ENCODE assay signal across 20 cellular contexts in the genomic region with DNA sequence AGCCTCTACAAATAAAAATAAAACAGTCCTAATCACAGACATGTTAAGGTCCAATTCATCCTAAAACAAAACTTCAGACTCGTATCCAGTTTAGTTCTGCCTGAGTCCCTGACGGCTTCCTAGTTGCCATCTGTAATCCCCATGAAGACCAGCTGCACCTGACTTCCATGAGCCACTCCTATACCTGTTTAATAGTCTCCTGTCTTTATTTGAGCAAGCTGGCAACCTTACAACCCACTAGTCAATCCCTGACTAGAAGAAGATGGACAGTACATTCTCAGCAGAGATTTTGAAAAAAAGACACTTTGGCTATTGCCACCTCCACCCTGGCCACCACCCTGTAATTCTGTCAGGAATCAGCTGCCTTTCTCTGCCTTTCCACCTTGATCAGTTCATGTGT.
DNase-seq lines count a peak whose midpoint lies in the region; ATAC-seq and FAIRE-seq lines count a peak whose summit lies in the region.
"Had no signal": no experiment of that assay in that cellular context is flagged by ENCODE, and none has a peak within 500 bp of the region (broad histone marks: within the 10 kb centered on the region; RNA-seq: fewer than 3 reads in every experiment).

No MANE protein-coding gene starts in this region.

- H3K9ac ChIP-seq in trophoblast cell (ENCODE audit: low read length): no peak overlapping the region
- H3K9ac ChIP-seq: BLaER1 treated with 17β-estradiol and CSF1 and Interleukin-3, amounts not matched to agents 10 nM and 100 nM had no signal

- H2AK5ac ChIP-seq in trophoblast cell (ENCODE audit: low read length): no peak overlapping the region

- no peak overlapping the region for H3K27ac ChIP-seq in trophoblast cell (ENCODE audit: low read depth, low read length)
- H3K27ac ChIP-seq: 22Rv1; A549; BLaER1 treated with 17β-estradiol and CSF1 and Interleukin-3, amounts not matched to agents 10 nM and 100 nM; C4-2B had no signal

- H3K14ac ChIP-seq in trophoblast cell (ENCODE audit: low read length): no peak overlapping the region

- H3K4me2 ChIP-seq in trophoblast cell (ENCODE audit: low read length): no peak overlapping the region
- H3K4me2 ChIP-seq: A549; BLaER1 treated with 17β-estradiol and CSF1 and Interleukin-3, amounts not matched to agents 10 nM and 100 nM had no signal

- FAIRE-seq in urothelium cell line (lab: Jason Lieb, UNC): peak; percentile 9
- FAIRE-seq: A549, D721Med, G401.6, GM12891, GM19239 had no signal

- no peak for DNase-seq in left colon
- no peak for DNase-seq in trophoblast cell
- no peak for DNase-seq in urothelium cell line (ENCODE audit: low spot score)
- no peak for DNase-seq in NCI-H345 treated with DMSO at 0.1 percent for 48 hours (lab: John Stamatoyannopoulos, UW; ENCODE audit: unreplicated experiment)
- no peak for DNase-seq in activated naive CD4-positive, alpha-beta T cell treated with anti-CD3 and anti-CD28 coated beads, Interleukin-2, amount 50 U/mL, for 16 hours
- DNase-seq: AML-193; Caco-2; Calu3; CD4-positive, alpha-beta T cell; CD8-positive, alpha-beta T cell; DMS79 treated with DMSO at 0.1 percent for 48 hours; GF-D8 had no signal

- no peak overlapping the region for H4K12ac ChIP-seq in trophoblast cell (ENCODE audit: low read depth, low read length)

- no peak overlapping the region for H2BK120ac ChIP-seq in trophoblast cell (ENCODE audit: insufficient read depth, low read length, poor library complexity)

- no CpG with 5 or more reads among the region's 2 CpGs for WGBS in trophoblast cell (ENCODE audit: extremely low coverage, insufficient coverage, insufficient read length)

- H2BK12ac ChIP-seq in trophoblast cell (ENCODE audit: low read length): peak overlapping the region; percentile 17

- no peaks in the 10 kb centered on the region for H3K79me2 ChIP-seq in trophoblast cell (ENCODE audit: control insufficient read depth, insufficient read depth, low read length, poor library complexity)

- no peak overlapping the region for H2BK5ac ChIP-seq in trophoblast cell (ENCODE audit: low read depth, low read length, poor library complexity)

- H3K4me1 ChIP-seq in trophoblast cell (ENCODE audit: control insufficient read depth in 1 of 2, insufficient read depth in 2 of 2, low read length in 2 of 2): peaks cover 3 to 4% of the 10 kb centered on the region in 2 experiments
- H3K4me1 ChIP-seq: A549; BLaER1 treated with 17β-estradiol and CSF1 and Interleukin-3, amounts not matched to agents 10 nM and 100 nM had no signal

- no peaks in the 10 kb centered on the region for H3K27me3 ChIP-seq in trophoblast cell (ENCODE audit: insufficient read depth, low read length)
- H3K27me3 ChIP-seq: BLaER1 treated with 17β-estradiol and CSF1 and Interleukin-3, amounts not matched to agents 10 nM and 100 nM had no signal

- no peak overlapping the region for H3K18ac ChIP-seq in trophoblast cell (ENCODE audit: low read length)

- H3K4ac ChIP-seq in trophoblast cell (ENCODE audit: low read depth, low read length): no peak overlapping the region

- intact Hi-C loops in left colon (cut with DNase I, micrococcal nuclease): no loop called here

- ATAC-seq in left colon: peak; percentile 73
- ATAC-seq: A549; CD8-positive, alpha-beta T cell had no signal

- H4K91ac ChIP-seq in trophoblast cell (ENCODE audit: low read depth, low read length): no peak overlapping the region

- H3K4me3 ChIP-seq in trophoblast cell (ENCODE audit: low read depth, low read length): no peak overlapping the region
- H3K4me3 ChIP-seq: A549; BLaER1 treated with 17β-estradiol and CSF1 and Interleukin-3, amounts not matched to agents 10 nM and 100 nM had no signal

- H4K8ac ChIP-seq in trophoblast cell (ENCODE audit: low read depth, low read length): no peak overlapping the region

- H3K23ac ChIP-seq in trophoblast cell (ENCODE audit: low read length): no peak overlapping the region

- H3K9me3 ChIP-seq in trophoblast cell (ENCODE audit: insufficient read depth, low read depth, low read length): no peaks in the 10 kb centered on the region
- H3K9me3 ChIP-seq: A549; BLaER1 treated with 17β-estradiol and CSF1 and Interleukin-3, amounts not matched to agents 10 nM and 100 nM; Caco-2 had no signal

- H3K79me1 ChIP-seq in trophoblast cell (ENCODE audit: low read length): no peaks in the 10 kb centered on the region

- H3K36me3 ChIP-seq in trophoblast cell (ENCODE audit: control insufficient read depth in 1 of 2, insufficient read depth in 2 of 2, low read length in 2 of 2): no peaks in the 10 kb centered on the region
- H3K36me3 ChIP-seq: BLaER1 treated with 17β-estradiol and CSF1 and Interleukin-3, amounts not matched to agents 10 nM and 100 nM had no signal

- no peak overlapping the region for H2AFZ ChIP-seq in trophoblast cell (ENCODE audit: insufficient read depth, low read length, poor library complexity)
